21 cellular contexts compared by ENCODE assay signal in the genomic region with DNA sequence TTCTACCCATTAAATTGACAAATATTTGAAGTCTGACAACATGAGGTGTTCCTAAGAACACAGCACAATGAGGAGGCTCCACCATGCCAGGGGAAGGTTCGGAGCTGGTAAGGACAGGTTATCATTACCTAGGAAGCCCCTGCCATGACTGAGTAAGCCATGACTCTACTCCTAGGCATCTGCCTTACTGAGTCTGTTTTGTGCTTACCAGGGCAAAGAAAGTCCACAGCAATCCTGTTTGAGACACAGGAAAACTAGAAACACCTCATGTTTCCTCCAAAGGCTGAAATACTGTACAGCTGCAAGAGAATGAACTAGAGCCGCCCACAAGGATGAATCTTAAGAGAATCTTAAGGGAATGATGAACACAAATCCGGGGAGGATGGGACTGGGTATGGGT. TPM values are rescaled to one million over a fixed set of nuclear protein-coding genes. Genes with fewer than 3 reads are reported as not detected.
A peak's percentile ranks its signal among the peaks of the same experiment; 100 is the strongest.
DNase-seq lines count a peak whose midpoint lies in the region; ATAC-seq, FAIRE-seq and TF ChIP-seq lines count a peak whose summit lies in the region.
"Had no signal": no experiment of that assay in that cellular context is flagged by ENCODE, and none has a peak within 500 bp of the region (broad histone marks: within the 10 kb centered on the region; RNA-seq: fewer than 3 reads in every experiment).

No MANE protein-coding gene starts in this region.

- POLR2A ChIA-PET in MCF 10A (lab: Yijun Ruan, JAX), result interaction anchor here (1.3 kb wide), 1 partner anchor 10 kb away, joined by 3 read pairs; no protein-coding TSS in a partner anchor

- intact Hi-C loops in mammary epithelial cell (cut with micrococcal nuclease), result no loop called here
- intact Hi-C loops in MCF 10A (cut with micrococcal nuclease), result no loop called here

- dilution Hi-C loops in mammary epithelial cell (cut with HindIII; ENCODE audit: low sequenced_read_pairs), result no loop called here

- CTCF ChIA-PET in mammary epithelial cell (lab: Charles Lee; ENCODE audit: low non-redundant PET), result no interaction called here
- CTCF ChIA-PET in MCF 10A (lab: Yijun Ruan, JAX), result interaction anchor here (2.1 kb wide), 1 partner anchor 23 kb away, joined by 7 read pairs; no protein-coding TSS in a partner anchor

- peaks cover 84% of the 10 kb centered on the region for H3K79me2 ChIP-seq in mammary epithelial cell (ENCODE audit: insufficient read depth, low read length)

- no peak overlapping the region for H3K9ac ChIP-seq in mammary epithelial cell (ENCODE audit: insufficient read depth, low read length)

- peak; percentile 72 for DNase-seq in mammary epithelial cell
- no peak for DNase-seq in MCF 10A (ENCODE audit: unreplicated experiment)
- peak; percentile 81 to 92 for DNase-seq in foreskin keratinocyte
- peak; percentile 42 for DNase-seq in renal cortical epithelial cell (ENCODE audit: low read depth)
- no peak for DNase-seq in cerebellum (ENCODE audit: low spot score)
- no peak for DNase-seq in HTR-8/SVneo (ENCODE audit: insufficient read length, low spot score)
- DNase-seq: Calu3, DMS79 treated with DMSO at 0.1 percent for 48 hours, HCEC 1CT, MG63, NCI-H1105 treated with DMSO at 0.1 percent for 48 hours, NCI-H146, NCI-H2029, NCI-H2227 treated with DMSO at 0.1 percent for 48 hours, NCI-H510A, SHP77 had no signal

- no peak overlapping the region for H3K4me2 ChIP-seq in mammary epithelial cell (ENCODE audit: insufficient read depth, low read depth, low read length)

- in situ Hi-C loops in mammary epithelial cell (cut with MboI; ENCODE audit: low sequenced_read_pairs in 2 of 2), result no loop called here

- H3K36me3 ChIP-seq in mammary epithelial cell (ENCODE audit: insufficient read depth, low read length), result peaks cover 3% of the 10 kb centered on the region
- H3K36me3 ChIP-seq: MG63 had no signal

- H3K36me3 Mint-ChIP-seq in MCF 10A (ENCODE audit: insufficient read depth, unreplicated experiment), result peaks cover 8% of the 10 kb centered on the region

- WGBS in mammary epithelial cell (ENCODE audit: low coverage, missing lambda C conversion rate), result 89% methylated on average over 3 of the region's 3 CpGs

- TF ChIP-seq CTCF in mammary epithelial cell (conservative IDR thresholded peaks at IDR 0.05 in 1 of 2, IDR thresholded peaks at IDR 0.05 in 1 of 2; ENCODE audit: extremely low read depth in 1 of 2, insufficient read depth in 1 of 2, low read depth in 1 of 2, low read length in 2 of 2), result no peak
- no peak for TF ChIP-seq CTCF in MCF 10A (IDR thresholded peaks at IDR 0.05; ENCODE audit: unreplicated experiment)
- TF ChIP-seq CTCF in VCaP (conservative IDR thresholded peaks at IDR 0.05), result no peak
- TF ChIP-seq CTCF in foreskin keratinocyte (conservative IDR thresholded peaks at IDR 0.05), result no peak

- no peaks in the 10 kb centered on the region for H3K27me3 Mint-ChIP-seq in MCF 10A (ENCODE audit: insufficient read depth, unreplicated experiment)

- H3K4me3 Mint-ChIP-seq in MCF 10A (ENCODE audit: unreplicated experiment), result no peak overlapping the region

- peaks cover 25% of the 10 kb centered on the region for H3K4me1 ChIP-seq in mammary epithelial cell (ENCODE audit: insufficient read depth, low read length)
- H3K4me1 ChIP-seq in foreskin keratinocyte, result peaks cover 7% of the 10 kb centered on the region

- ATAC-seq in foreskin keratinocyte, result peak; percentile 96
- ATAC-seq in HG03095 (IDR thresholded peaks at IDR 0.05; ENCODE audit: unreplicated experiment), result no peak

- no peaks in the 10 kb centered on the region for H4K20me1 ChIP-seq in mammary epithelial cell (ENCODE audit: insufficient read depth, low read length)

- no peak for FAIRE-seq in HTR-8/SVneo (lab: Jason Lieb, UNC)
- FAIRE-seq: GM12892, H1 had no signal

- no peaks in the 10 kb centered on the region for H3K9me3 ChIP-seq in mammary epithelial cell (replicated peaks; ENCODE audit: insufficient read depth, low read length)
- H3K9me3 ChIP-seq: MG63 had no signal

- no peak overlapping the region for H3K4me3 ChIP-seq in mammary epithelial cell (replicated peaks in 1 of 3; ENCODE audit: insufficient read depth in 1 of 3, low read depth in 2 of 3, low read length in 3 of 3)
- H3K4me3 ChIP-seq: MG63 had no signal

- H2AFZ ChIP-seq in mammary epithelial cell (ENCODE audit: low read depth, low read length), result no peak overlapping the region

- H3K9me3 Mint-ChIP-seq in MCF 10A (ENCODE audit: unreplicated experiment), result no peaks in the 10 kb centered on the region

- H3K27ac ChIP-seq in mammary epithelial cell (ENCODE audit: insufficient read depth, low read depth, low read length), result no peak overlapping the region
- H3K27ac ChIP-seq in VCaP, result peak overlapping the region; percentile 19; the same call in 1 of the 2 replicates
- H3K27ac ChIP-seq in foreskin keratinocyte, result no peak overlapping the region
- H3K27ac ChIP-seq: HL-60 had no signal

- H3K27ac Mint-ChIP-seq in MCF 10A (ENCODE audit: low read depth, unreplicated experiment), result no peak overlapping the region

- BruUV-seq in mammary epithelial cell (replicated peaks; lab: Mats Ljungman, UMichigan) (no TSS peak), MCF 10A (replicated peaks; lab: Mats Ljungman, UMichigan) (no TSS peak)

- no peaks in the 10 kb centered on the region for H3K27me3 ChIP-seq in mammary epithelial cell (ENCODE audit: insufficient read depth, low read length)
- no peaks in the 10 kb centered on the region for H3K27me3 ChIP-seq in foreskin keratinocyte
- H3K27me3 ChIP-seq: MG63 had no signal

- peaks cover 9% of the 10 kb centered on the region for H3K4me1 Mint-ChIP-seq in MCF 10A (ENCODE audit: insufficient read depth, unreplicated experiment)

RNA-seq across cellular contexts. Expression of gene TGFBRAP1, which starts 11.6 kb away (rescaled TPM):
- total RNA-seq in mammary epithelial cell (10 to 100 TPM; 24.6 to 44.8 TPM), MCF 10A (2022) (16.8 and 19.3 TPM in 2 replicates), foreskin keratinocyte (15.7 and 18.8 TPM in 2 replicates), renal cortical epithelial cell (27.8 and 45.1 TPM in 2 replicates), cerebellum (19.5 TPM)
- polyA plus RNA-seq in mammary epithelial cell (9.8 TPM), foreskin keratinocyte (5.8 and 7.4 TPM in 2 replicates)
- polyA minus RNA-seq in mammary epithelial cell, result 19.2 TPM

RNA-seq across cellular contexts. Expression of gene C2orf49, which starts 19.4 kb away (rescaled TPM):
- total RNA-seq in mammary epithelial cell (10 to 100 TPM; 16.5 TPM), MCF 10A (2022) (24.2 and 24.5 TPM in 2 replicates), foreskin keratinocyte (16.7 and 18.4 TPM in 2 replicates), renal cortical epithelial cell (24.0 and 30.3 TPM in 2 replicates), cerebellum (24.3 TPM)
- polyA plus RNA-seq in mammary epithelial cell (8.7 TPM), foreskin keratinocyte (11.1 and 13.2 TPM in 2 replicates)
- polyA minus RNA-seq in mammary epithelial cell, result 8.0 TPM

Comparison
In these comparisons a context has a peak if more than half of its experiments do, and no peak if none do; other contexts are left out.
1. DNase-seq: peak in mammary epithelial cell (single experiment), foreskin keratinocyte (2 of 2) and renal cortical epithelial cell (single experiment); none in MCF 10A (single experiment), cerebellum (single experiment) and HTR-8/SVneo (single experiment).